In genomic region chr1:13766906-13767564, GRCh38 we compare ENCODE assay signal across 9 cellular contexts.
DNase-seq lines count a peak whose midpoint lies in the region; ATAC-seq and TF ChIP-seq lines count a peak whose summit lies in the region.
"Had no signal": no experiment of that assay in that cellular context is flagged by ENCODE, and none has a peak within 500 bp of the region (broad histone marks: within the 10 kb centered on the region; RNA-seq: fewer than 3 reads in every experiment).

No MANE protein-coding gene starts in this region.

- no peak for TF ChIP-seq CTCF in IMR-90 (conservative IDR thresholded peaks at IDR 0.05; ENCODE audit: low read depth, low read length)
- no peak for TF ChIP-seq CTCF in choroid plexus epithelial cell (conservative IDR thresholded peaks at IDR 0.05; ENCODE audit: low read depth, low read length)
- TF ChIP-seq CTCF in right atrium auricular region (IDR thresholded peaks at IDR 0.05), result no peak

- TF ChIP-seq RAD21 in IMR-90 (IDR thresholded peaks at IDR 0.05; ENCODE audit: low read length), result no peak

- H3K9me1 ChIP-seq in IMR-90 (ENCODE audit: insufficient read depth, low read length), result peaks cover 29% of the 10 kb centered on the region

- POLR2A ChIA-PET in IMR-90 (lab: Charles Lee; ENCODE audit: unreplicated experiment), result no interaction called here

- no TSS peak for BruUV-seq in IMR-90 (replicated peaks; lab: Mats Ljungman, UMichigan)

- H3K27ac ChIP-seq in IMR-90 (ENCODE audit: insufficient read depth, low read length) (peak overlapping the region; percentile 60), trophoblast cell (ENCODE audit: low read depth, low read length) (no peak overlapping the region), right atrium auricular region (no peak overlapping the region)

- peak overlapping the region; percentile 77 for H2BK5ac ChIP-seq in IMR-90 (ENCODE audit: low read depth, low read length, poor library complexity, severe bottlenecking)
- H2BK5ac ChIP-seq in trophoblast cell (ENCODE audit: low read depth, low read length, poor library complexity), result no peak overlapping the region

- H2BK12ac ChIP-seq in trophoblast cell (ENCODE audit: low read length), result no peak overlapping the region

- intact Hi-C loops in IMR-90 (cut with micrococcal nuclease), result no loop called here

- H2AK9ac ChIP-seq in IMR-90 (replicated peaks; ENCODE audit: low read depth, low read length, poor library complexity), result no peak overlapping the region

- H2AK5ac ChIP-seq in IMR-90 (ENCODE audit: low read depth, low read length) (peak overlapping the region; percentile 78), trophoblast cell (ENCODE audit: low read length) (no peak overlapping the region)

- H4K8ac ChIP-seq in IMR-90 (ENCODE audit: low read depth in 2 of 2, low read length in 2 of 2) (no peak overlapping the region; a peak in 1 of 4 replicates), trophoblast cell (ENCODE audit: low read depth, low read length) (no peak overlapping the region)

- H3K4me1 ChIP-seq in IMR-90 (ENCODE audit: control insufficient read depth, insufficient read depth, low read length) (peaks cover 19% of the 10 kb centered on the region), trophoblast cell (ENCODE audit: control insufficient read depth in 1 of 2, insufficient read depth in 2 of 2, low read length in 2 of 2) (peaks cover 4 to 13% of the 10 kb centered on the region in 2 experiments), right atrium auricular region (peaks cover 0 to 41% of the 10 kb centered on the region in 2 donors)

- H4K12ac ChIP-seq in trophoblast cell (ENCODE audit: low read depth, low read length), result no peak overlapping the region

- peak overlapping the region; percentile 25; the same call in 1 of the 2 replicates for H3K56ac ChIP-seq in IMR-90 (ENCODE audit: extremely low read depth, insufficient read depth, low read length)

- H3K14ac ChIP-seq in IMR-90 (replicated peaks; ENCODE audit: low read depth, low read length), result peak overlapping the region; percentile 28; the same call in 1 of the 2 replicates
- H3K14ac ChIP-seq in trophoblast cell (ENCODE audit: low read length), result no peak overlapping the region

- H2BK120ac ChIP-seq in IMR-90 (ENCODE audit: low read depth, low read length) (peak overlapping the region; percentile 31; the same call in 1 of the 2 replicates), trophoblast cell (ENCODE audit: insufficient read depth, low read length, poor library complexity) (no peak overlapping the region)

- no peak overlapping the region for H4K5ac ChIP-seq in IMR-90 (ENCODE audit: low read depth, low read length)

- dilution Hi-C loops in IMR-90 (cut with HindIII; ENCODE audit: low sequenced_read_pairs, unreplicated experiment), result no loop called here

- H3K23ac ChIP-seq in IMR-90 (ENCODE audit: low read depth, low read length) (0 out of 2 replicates have a peak overlapping the region, but pooled peaks have one; percentile 62), trophoblast cell (ENCODE audit: low read length) (no peak overlapping the region)

- no peaks in the 10 kb centered on the region for H3K9me3 ChIP-seq in IMR-90 (ENCODE audit: control insufficient read depth, insufficient read depth, low read length)
- no peaks in the 10 kb centered on the region for H3K9me3 ChIP-seq in trophoblast cell (ENCODE audit: insufficient read depth, low read depth, low read length)
- no peaks in the 10 kb centered on the region for H3K9me3 ChIP-seq in right atrium auricular region

- H3K27me3 ChIP-seq in IMR-90 (ENCODE audit: control insufficient read depth, insufficient read depth, low read length) (no peaks in the 10 kb centered on the region), trophoblast cell (ENCODE audit: insufficient read depth, low read length) (no peaks in the 10 kb centered on the region), right atrium auricular region (no peaks in the 10 kb centered on the region)

- peak; percentile 84 for ATAC-seq in IMR-90 (ENCODE audit: low read depth)

- peaks cover 12% of the 10 kb centered on the region for H3K79me2 ChIP-seq in trophoblast cell (ENCODE audit: control insufficient read depth, insufficient read depth, low read length, poor library complexity)

- H3K79me1 ChIP-seq in IMR-90 (ENCODE audit: low read depth in 1 of 2, low read length in 2 of 2), result peaks cover 24 to 62% of the 10 kb centered on the region in 2 experiments
- no peaks in the 10 kb centered on the region for H3K79me1 ChIP-seq in trophoblast cell (ENCODE audit: low read length)

- no peak overlapping the region for H2BK15ac ChIP-seq in IMR-90 (ENCODE audit: low read depth, low read length)

- whole genome bisulfite sequencing in IMR-90 (ENCODE audit: extremely low coverage in 2 of 2, insufficient read length in 1 of 2), 2 experiments, result no CpG with 5 or more reads among the region's 6 CpGs
- WGBS in trophoblast cell (ENCODE audit: extremely low coverage, insufficient coverage, insufficient read length), result no CpG with 5 or more reads among the region's 6 CpGs

- H4K91ac ChIP-seq in IMR-90 (ENCODE audit: insufficient read depth, low read depth, low read length), result no peak overlapping the region
- H4K91ac ChIP-seq in trophoblast cell (ENCODE audit: low read depth, low read length), result no peak overlapping the region

- H3K4me3 ChIP-seq in IMR-90 (ENCODE audit: insufficient read depth, low read depth, low read length) (no peak overlapping the region), choroid plexus epithelial cell (ENCODE audit: low read depth, low read length) (no peak overlapping the region), trophoblast cell (ENCODE audit: low read depth, low read length) (no peak overlapping the region), right atrium auricular region (no peak overlapping the region)

- in situ Hi-C loops in IMR-90 (cut with MboI; ENCODE audit: low sequenced_read_pairs), result loop anchor here (25.0 kb wide), 1 partner anchor 1170 kb away; no protein-coding TSS in a partner anchor

- H3K9ac ChIP-seq in IMR-90 (ENCODE audit: low read depth, low read length) (no peak overlapping the region), trophoblast cell (ENCODE audit: low read length) (no peak overlapping the region)

- H3K18ac ChIP-seq in IMR-90 (ENCODE audit: low read depth, low read length) (peak overlapping the region; percentile 48; the same call in 1 of the 2 replicates), trophoblast cell (ENCODE audit: low read length) (no peak overlapping the region)

- H3K36me3 ChIP-seq in IMR-90 (ENCODE audit: control insufficient read depth, insufficient read depth, low read length) (0 out of 2 replicates have a peak, but pooled peaks cover 5% of the 10 kb centered on the region), trophoblast cell (ENCODE audit: control insufficient read depth in 1 of 2, insufficient read depth in 2 of 2, low read length in 2 of 2) (peaks cover 0 to 2% of the 10 kb centered on the region in 2 experiments), right atrium auricular region (no peaks in the 10 kb centered on the region)

- H3K4ac ChIP-seq in IMR-90 (ENCODE audit: low read depth, low read length) (peak overlapping the region; percentile 25; the same call in 1 of the 2 replicates), trophoblast cell (ENCODE audit: low read depth, low read length) (peak overlapping the region; percentile 8)

- TF ChIP-seq POLR2A in IMR-90 (IDR thresholded peaks at IDR 0.05; ENCODE audit: low read depth, low read length), result no peak

- no peak overlapping the region for H2BK20ac ChIP-seq in IMR-90 (ENCODE audit: low read depth, low read length)

- CTCF ChIA-PET in IMR-90 (lab: Yijun Ruan, JAX), result interaction anchor here (1.0 kb wide), 1 partner anchor 14 kb away, joined by 4 read pairs; no protein-coding TSS in a partner anchor

- H3K4me2 ChIP-seq in IMR-90 (ENCODE audit: low read depth, low read length) (peak overlapping the region; percentile 34; the same call in 1 of the 2 replicates), trophoblast cell (ENCODE audit: low read length) (no peak overlapping the region)

- H4K20me1 ChIP-seq in IMR-90 (ENCODE audit: insufficient read depth, low read length), result peaks cover 67% of the 10 kb centered on the region

- H2AFZ ChIP-seq in IMR-90 (replicated peaks; ENCODE audit: low read length, poor library complexity), result no peak overlapping the region
- no peak overlapping the region for H2AFZ ChIP-seq in trophoblast cell (ENCODE audit: insufficient read depth, low read length, poor library complexity)

- DNase-seq in COLO829 (ENCODE audit: low spot score) (peak; percentile 77), IMR-90 (peak; percentile 86), choroid plexus epithelial cell (ENCODE audit: low read depth) (peak; percentile 48), trophoblast cell (no peak), right atrium auricular region (ENCODE audit: low spot score) (no peak), GM19238 (ENCODE audit: insufficient read length, low spot score) (no peak), C1 segment of cervical spinal cord (lab: John Stamatoyannopoulos, UW) (no peak)
- DNase-seq: cerebellar nuclear complex, nucleus accumbens had no signal

TF ChIP-seq in IMR-90, 13 proteins besides CTCF, POLR2A, EP300 and RAD21:
- TF ChIP-seq CEBPB (IDR thresholded peaks at IDR 0.05; ENCODE audit: low read depth, low read length) (no peak), RCOR1 (IDR thresholded peaks at IDR 0.05; ENCODE audit: insufficient replicate concordance, low read length) (no peak), FOS (IDR thresholded peaks at IDR 0.05; ENCODE audit: low read depth, low read length) (peak; percentile 72)
- TF ChIP-seq, protein P1, sequence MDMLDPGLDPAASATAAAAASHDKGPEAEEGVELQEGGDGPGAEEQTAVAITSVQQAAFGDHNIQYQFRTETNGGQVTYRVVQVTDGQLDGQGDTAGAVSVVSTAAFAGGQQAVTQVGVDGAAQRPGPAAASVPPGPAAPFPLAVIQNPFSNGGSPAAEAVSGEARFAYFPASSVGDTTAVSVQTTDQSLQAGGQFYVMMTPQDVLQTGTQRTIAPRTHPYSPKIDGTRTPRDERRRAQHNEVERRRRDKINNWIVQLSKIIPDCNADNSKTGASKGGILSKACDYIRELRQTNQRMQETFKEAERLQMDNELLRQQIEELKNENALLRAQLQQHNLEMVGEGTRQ (IDR thresholded peaks at IDR 0.05; ENCODE audit: low read depth, low read length), result no peak

Comparison
In these comparisons a context has a peak if more than half of its experiments do, and no peak if none do; other contexts are left out.
1. DNase-seq: peak in COLO829 (single experiment), IMR-90 (single experiment) and choroid plexus epithelial cell (single experiment); none in trophoblast cell (0 of 2), right atrium auricular region (single experiment), GM19238 (single experiment) and C1 segment of cervical spinal cord (0 of 14).